In the genomic region with DNA sequence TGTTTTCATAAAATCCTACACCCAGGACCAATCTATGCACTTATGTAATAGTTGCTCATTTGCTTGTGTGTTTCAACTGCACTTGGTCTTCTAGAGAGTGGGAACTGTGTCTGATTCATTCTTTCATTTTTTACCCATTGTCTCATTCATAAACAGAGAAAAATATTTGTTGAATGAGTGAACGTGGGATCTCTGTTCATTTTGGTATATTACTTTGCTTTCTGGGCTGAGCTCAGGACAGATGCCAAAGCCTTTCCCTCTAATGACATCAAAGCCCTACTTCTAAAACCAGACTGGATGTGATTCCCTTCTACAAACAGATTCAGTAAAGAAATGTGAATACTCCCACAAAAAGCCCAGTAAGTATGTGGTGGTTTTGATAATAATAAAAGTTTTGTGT, we compare ENCODE assay signal across 14 cellular contexts.
DNase-seq lines count a peak whose midpoint lies in the region; ATAC-seq and TF ChIP-seq lines count a peak whose summit lies in the region.
"Had no signal": no experiment of that assay in that cellular context is flagged by ENCODE, and none has a peak within 500 bp of the region (broad histone marks: within the 10 kb centered on the region; RNA-seq: fewer than 3 reads in every experiment).

No MANE protein-coding gene starts in this region.

- no peak for TF ChIP-seq POLR2A in gastrocnemius medialis (IDR thresholded peaks at IDR 0.05)

- DNase-seq in AG10803 (ENCODE audit: low read depth), result peak; percentile 97
- peak; percentile 60 for DNase-seq in MG63
- DNase-seq in cardiac fibroblast (ENCODE audit: low read depth in 2 of 2), result peak; percentile 76 to 98
- peak; percentile 70 for DNase-seq in kidney tubule cell (ENCODE audit: low spot score)
- DNase-seq in gastrocnemius medialis, result no peak
- no peak for DNase-seq in globus pallidus (ENCODE audit: low spot score)
- no peak for DNase-seq in NCI-H128 (lab: John Stamatoyannopoulos, UW; ENCODE audit: unreplicated experiment)
- DNase-seq: C1 segment of cervical spinal cord; hypothalamus; posterior cingulate gyrus; stimulated activated CD4-positive, alpha-beta T cell treated with anti-CD3 and anti-CD28 coated beads, Interleukin-2, amount 100 ng/mL, for 48 hours; stimulated activated naive CD4-positive, alpha-beta T cell had no signal

- intact Hi-C loops in gastrocnemius medialis (cut with DNase I; ENCODE audit: low total_unique reads), result no loop called here

- no peak overlapping the region for H3K27ac ChIP-seq in gastrocnemius medialis
- H3K27ac ChIP-seq: RWPE1 had no signal

- no peaks in the 10 kb centered on the region; the same call in 1 of the 2 replicates for H3K36me3 ChIP-seq in MG63
- H3K36me3 ChIP-seq in gastrocnemius medialis, result no peaks in the 10 kb centered on the region

- no peak for TF ChIP-seq CTCF in AG10803 (conservative IDR thresholded peaks at IDR 0.05; ENCODE audit: low read length)
- TF ChIP-seq CTCF in cardiac fibroblast (IDR thresholded peaks at IDR 0.05; ENCODE audit: low read depth, low read length), result no peak
- TF ChIP-seq CTCF in gastrocnemius medialis (IDR thresholded peaks at IDR 0.05 in 4 of 5, conservative IDR thresholded peaks at IDR 0.05 in 1 of 5), result no peak

- no peak overlapping the region for H3K4me3 ChIP-seq in AG10803 (ENCODE audit: low read length)
- no peak overlapping the region for H3K4me3 ChIP-seq in MG63
- H3K4me3 ChIP-seq in cardiac fibroblast (replicated peaks in 1 of 2; ENCODE audit: low read depth in 2 of 2, low read length in 2 of 2), result no peak overlapping the region
- H3K4me3 ChIP-seq in gastrocnemius medialis, result no peak overlapping the region

- H3K9me3 ChIP-seq in MG63 (peaks cover 5% of the 10 kb centered on the region; the same call in 1 of the 2 replicates), gastrocnemius medialis (no peaks in the 10 kb centered on the region)

- in situ Hi-C loops in gastrocnemius medialis (cut with MboI; ENCODE audit: low sequenced_read_pairs in 4 of 4), result no loop called here

- ATAC-seq in gastrocnemius medialis (no peak), GM21786 (IDR thresholded peaks at IDR 0.05; ENCODE audit: unreplicated experiment) (no peak)

- H3K27me3 ChIP-seq in MG63, result no peaks in the 10 kb centered on the region
- no peaks in the 10 kb centered on the region for H3K27me3 ChIP-seq in gastrocnemius medialis

- peaks cover 4 to 5% of the 10 kb centered on the region in 2 donors for H3K4me1 ChIP-seq in gastrocnemius medialis

Comparison
In these comparisons a context has a peak if more than half of its experiments do, and no peak if none do; other contexts are left out.
1. DNase-seq: peak in AG10803 (single experiment), MG63 (single experiment), cardiac fibroblast (2 of 2) and kidney tubule cell (single experiment); none in gastrocnemius medialis (0 of 2), globus pallidus (single experiment) and NCI-H128 (single experiment).